12 cellular contexts compared by ENCODE assay signal in genomic region chr7:23410446-23411183, GRCh38. TPM values are rescaled to one million over a fixed set of nuclear protein-coding genes. Genes with fewer than 3 reads are reported as not detected.
DNase-seq lines count a peak whose midpoint lies in the region; ATAC-seq and TF ChIP-seq lines count a peak whose summit lies in the region.
"Had no signal": no experiment of that assay in that cellular context is flagged by ENCODE, and none has a peak within 500 bp of the region (broad histone marks: within the 10 kb centered on the region; RNA-seq: fewer than 3 reads in every experiment).

No MANE protein-coding gene starts in this region.

- CTCF ChIA-PET in activated CD4-positive, alpha-beta T cell treated with anti-CD3 and anti-CD28 coated beads for 36 hours (lab: Charles Lee), result no interaction called here

- peaks cover 3% of the 10 kb centered on the region for H3K9me3 Mint-ChIP-seq in activated CD4-positive, alpha-beta T cell treated with anti-CD3 and anti-CD28 coated beads for 36 hours (ENCODE audit: low read depth)
- H3K9me3 Mint-ChIP-seq in natural killer cell (peaks cover 0 to 2% of the 10 kb centered on the region in 2 donors), immature natural killer cell (peaks cover 0 to 10% (median 0%) of the 10 kb centered on the region in 6 donors)

- POLR2A ChIA-PET in activated CD4-positive, alpha-beta T cell treated with anti-CD3 and anti-CD28 coated beads for 36 hours (lab: Charles Lee), result no interaction called here

- H3K27ac ChIP-seq in epithelial cell of prostate, result peak overlapping the region; percentile 27
- H3K27ac ChIP-seq: HL-60 had no signal

- no peak overlapping the region for H3K4me3 Mint-ChIP-seq in activated CD4-positive, alpha-beta T cell treated with anti-CD3 and anti-CD28 coated beads for 36 hours
- H3K4me3 Mint-ChIP-seq in natural killer cell (no peak overlapping the region), immature natural killer cell (no peak overlapping the region)

- H3K27ac Mint-ChIP-seq in activated CD4-positive, alpha-beta T cell treated with anti-CD3 and anti-CD28 coated beads for 36 hours, result no peak overlapping the region
- no peak overlapping the region for H3K27ac Mint-ChIP-seq in natural killer cell
- no peak overlapping the region for H3K27ac Mint-ChIP-seq in immature natural killer cell

- intact Hi-C loops in activated CD4-positive, alpha-beta T cell treated with anti-CD3 and anti-CD28 coated beads for 36 hours (cut with DNase I, micrococcal nuclease), result no loop called here
- intact Hi-C loops in natural killer cell (cut with micrococcal nuclease), result no loop called here

- ATAC-seq in GM18868 (IDR thresholded peaks at IDR 0.05; ENCODE audit: unreplicated experiment) (peak; percentile 97), GM21717 (IDR thresholded peaks at IDR 0.05; ENCODE audit: unreplicated experiment) (peak; percentile 95), HG03378 (IDR thresholded peaks at IDR 0.05; ENCODE audit: unreplicated experiment) (peak; percentile 97), natural killer cell (no peak)
- no peak for ATAC-seq in activated CD4-positive, alpha-beta T cell treated with anti-CD3 and anti-CD28 coated beads for 36 hours

- TF ChIP-seq CTCF in natural killer cell (IDR thresholded peaks at IDR 0.05), result no peak

- DNase-seq in epithelial cell of prostate (ENCODE audit: low read depth, low spot score) (peak; percentile 26), natural killer cell (no peak), medulla oblongata (ENCODE audit: extremely low spot score) (no peak), immature natural killer cell (no peak)
- DNase-seq in activated CD4-positive, alpha-beta T cell treated with anti-CD3 and anti-CD28 coated beads for 36 hours, result no peak
- DNase-seq: DMS79, foreskin fibroblast, NCI-H345 had no signal

- H3K27me3 Mint-ChIP-seq in activated CD4-positive, alpha-beta T cell treated with anti-CD3 and anti-CD28 coated beads for 36 hours, result peaks cover 6% of the 10 kb centered on the region
- H3K27me3 Mint-ChIP-seq in natural killer cell (ENCODE audit: low read depth in 2 of 2) (peaks cover 6 to 21% of the 10 kb centered on the region in 2 donors), immature natural killer cell (ENCODE audit: low read depth in 3 of 3) (peaks cover 0 to 15% (median 6%) of the 10 kb centered on the region in 3 donors)

- peaks cover 6% of the 10 kb centered on the region for H3K4me1 Mint-ChIP-seq in activated CD4-positive, alpha-beta T cell treated with anti-CD3 and anti-CD28 coated beads for 36 hours
- no peaks in the 10 kb centered on the region for H3K4me1 Mint-ChIP-seq in natural killer cell
- H3K4me1 Mint-ChIP-seq in immature natural killer cell, result no peaks in the 10 kb centered on the region

- peaks cover 3% of the 10 kb centered on the region for H3K36me3 Mint-ChIP-seq in activated CD4-positive, alpha-beta T cell treated with anti-CD3 and anti-CD28 coated beads for 36 hours (ENCODE audit: low read depth)
- H3K36me3 Mint-ChIP-seq in natural killer cell, result no peaks in the 10 kb centered on the region
- no peaks in the 10 kb centered on the region for H3K36me3 Mint-ChIP-seq in immature natural killer cell

RNA-seq across cellular contexts. Expression of gene IGF2BP3, which starts 59.7 kb away (rescaled TPM):
- total RNA-seq in activated CD4-positive, alpha-beta T cell treated with anti-CD3 and anti-CD28 coated beads for 36 hours, result 1 to 10 TPM in 1 of 2 experiments, under 1 TPM in 1; 0.64 to 1.1 TPM
- 1 to 10 TPM in 2 of 3 donors, not detected in 1; 1.4 to 2.9 TPM for total RNA-seq in natural killer cell
- polyA plus RNA-seq in immature natural killer cell, result under 1 TPM in 1 of 3 donors, not detected in 2; 0.76 TPM

Comparison
In these comparisons a context has a peak if more than half of its experiments do, and no peak if none do; other contexts are left out.
1. ATAC-seq: peak in GM18868 (single experiment), GM21717 (single experiment) and HG03378 (single experiment); none in activated CD4-positive, alpha-beta T cell treated with anti-CD3 and anti-CD28 coated beads for 36 hours (single experiment) and natural killer cell (0 of 3).